In the genomic region with DNA sequence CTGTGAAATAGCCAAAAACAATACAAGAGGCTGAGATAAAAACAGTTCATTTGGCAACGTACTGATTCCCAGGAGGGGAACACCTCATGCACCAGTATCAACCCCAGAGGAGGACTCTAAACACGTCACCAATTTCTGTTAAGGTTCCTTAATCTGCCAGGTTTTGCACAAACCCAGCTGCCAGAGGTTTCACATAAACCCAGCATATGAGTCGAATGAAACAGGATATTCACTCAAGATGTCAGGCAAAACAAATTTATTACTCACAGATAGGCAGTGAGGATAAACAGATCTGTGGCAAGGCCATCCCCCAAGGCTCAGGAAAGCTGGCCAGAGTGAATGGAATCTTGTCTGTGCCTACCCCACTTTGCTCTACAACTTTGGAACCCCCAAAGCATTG, we compare ENCODE assay signal across 19 cellular contexts.
DNase-seq lines count a peak whose midpoint lies in the region; ATAC-seq and TF ChIP-seq lines count a peak whose summit lies in the region.
"Had no signal": no experiment of that assay in that cellular context is flagged by ENCODE, and none has a peak within 500 bp of the region (broad histone marks: within the 10 kb centered on the region; RNA-seq: fewer than 3 reads in every experiment).

No MANE protein-coding gene starts in this region.

- no peak overlapping the region for H3K9ac ChIP-seq in SK-N-SH

- H3K4me1 ChIP-seq in right cardiac atrium (ENCODE audit: control insufficient read depth, insufficient read depth, low read length) (no peaks in the 10 kb centered on the region), SK-N-SH (ENCODE audit: control insufficient read depth in 1 of 2, insufficient read depth in 2 of 2, low read depth in 1 of 2, low read length in 1 of 2) (peaks cover 0 to 30% of the 10 kb centered on the region in 2 experiments; a peak in 2 of 4 replicates), testis (no peaks in the 10 kb centered on the region)
- H3K4me1 ChIP-seq: gastrocnemius medialis had no signal

- H3K9me2 ChIP-seq in SK-N-SH = no peaks in the 10 kb centered on the region

- no peak; the same call in 1 of the 2 replicates for TF ChIP-seq RAD21 in SK-N-SH (IDR thresholded peaks at IDR 0.05; ENCODE audit: low read length)

- H3K4me3 ChIP-seq in right cardiac atrium (ENCODE audit: low read length) (no peak overlapping the region), SK-N-SH (ENCODE audit: low read depth in 2 of 2, low read length in 1 of 2) (no peak overlapping the region), fibroblast of the aortic adventitia (ENCODE audit: low read depth, low read length) (no peak overlapping the region), testis (no peak overlapping the region)
- H3K4me3 ChIP-seq: gastrocnemius medialis had no signal

- H3K79me2 ChIP-seq in SK-N-SH (ENCODE audit: insufficient read depth) = no peaks in the 10 kb centered on the region

- peak overlapping the region; percentile 38; the same call in 1 of the 2 replicates for H2AFZ ChIP-seq in SK-N-SH (ENCODE audit: low read depth)

- TF ChIP-seq POLR2A in testis (IDR thresholded peaks at IDR 0.05) = no peak

- no peak overlapping the region for H3K4me3 Mint-ChIP-seq in Calu3 (ENCODE audit: low read depth, unreplicated experiment)
- H3K4me3 Mint-ChIP-seq: activated CD4-positive, alpha-beta memory T cell treated with anti-CD3 and anti-CD28 coated beads, Interleukin-2, amount 10 ng/mL, durations not matched to agents 7 days and 5 days; activated naive CD8-positive, alpha-beta T cell treated with anti-CD3 and anti-CD28 coated beads, Interleukin-2, amount 10 ng/mL, durations not matched to agents 7 days and 5 days; CD8-positive, alpha-beta T cell; naive thymus-derived CD4-positive, alpha-beta T cell had no signal

- H3K27me3 ChIP-seq in right cardiac atrium (ENCODE audit: control insufficient read depth, insufficient read depth) (no peaks in the 10 kb centered on the region), SK-N-SH (ENCODE audit: insufficient read depth) (no peaks in the 10 kb centered on the region), testis (no peaks in the 10 kb centered on the region)
- H3K27me3 ChIP-seq: gastrocnemius medialis had no signal

- TF ChIP-seq EP300 in SK-N-SH (IDR thresholded peaks at IDR 0.05; ENCODE audit: borderline replicate concordance in 1 of 2, low read depth in 1 of 2, low read length in 1 of 2) = peak in 1 of 2 experiments; percentile 95; a peak in 2 of 4 replicates

- H4K20me1 ChIP-seq in SK-N-SH (ENCODE audit: insufficient read depth) = no peaks in the 10 kb centered on the region

- no peaks in the 10 kb centered on the region for H3K27me3 Mint-ChIP-seq in Calu3 (ENCODE audit: unreplicated experiment)
- H3K27me3 Mint-ChIP-seq: activated CD4-positive, alpha-beta memory T cell treated with anti-CD3 and anti-CD28 coated beads, Interleukin-2, amount 10 ng/mL, durations not matched to agents 7 days and 5 days; activated naive CD8-positive, alpha-beta T cell treated with anti-CD3 and anti-CD28 coated beads, Interleukin-2, amount 10 ng/mL, durations not matched to agents 7 days and 5 days; naive thymus-derived CD4-positive, alpha-beta T cell had no signal

- WGBS in right cardiac atrium = 27% methylated on average over 3 of the region's 3 CpGs
- WGBS in SK-N-SH (ENCODE audit: low lambda C conversion rate) = 2% methylated on average over 3 of the region's 3 CpGs
- WGBS in testis, 2 donors = 10 to 12% methylated on average over 2 to 3 of the region's 3 CpGs

- no peak overlapping the region for H3K27ac Mint-ChIP-seq in Calu3 (ENCODE audit: unreplicated experiment)
- H3K27ac Mint-ChIP-seq: activated CD4-positive, alpha-beta memory T cell treated with anti-CD3 and anti-CD28 coated beads, Interleukin-2, amount 10 ng/mL, durations not matched to agents 7 days and 5 days; activated naive CD8-positive, alpha-beta T cell treated with anti-CD3 and anti-CD28 coated beads, Interleukin-2, amount 10 ng/mL, durations not matched to agents 7 days and 5 days; CD8-positive, alpha-beta T cell; naive thymus-derived CD4-positive, alpha-beta T cell had no signal

- POLR2A ChIA-PET in SK-N-SH (lab: Yijun Ruan, JAX) = interaction anchor here (1.7 kb wide), 1 partner anchor 11 kb away, joined by 6 read pairs; no protein-coding TSS in a partner anchor

- H3K4me1 Mint-ChIP-seq in Calu3 (ENCODE audit: low read depth, unreplicated experiment) = no peaks in the 10 kb centered on the region
- H3K4me1 Mint-ChIP-seq: activated CD4-positive, alpha-beta memory T cell treated with anti-CD3 and anti-CD28 coated beads, Interleukin-2, amount 10 ng/mL, durations not matched to agents 7 days and 5 days; activated naive CD8-positive, alpha-beta T cell treated with anti-CD3 and anti-CD28 coated beads, Interleukin-2, amount 10 ng/mL, durations not matched to agents 7 days and 5 days; naive thymus-derived CD4-positive, alpha-beta T cell had no signal

- intact Hi-C loops in right cardiac atrium (cut with DNase I) = no loop called here
- intact Hi-C loops in cardiac septum (cut with DNase I) = no loop called here
- intact Hi-C loops in testis (cut with DNase I; ENCODE audit: low total_unique reads) = no loop called here
- intact Hi-C loops in Calu3 (cut with micrococcal nuclease; ENCODE audit: unreplicated experiment) = no loop called here

- CTCF ChIA-PET in SK-N-SH (lab: Yijun Ruan, JAX) = interaction anchor here (0.7 to 1.8 kb wide), 4 partner anchors 11 to 203 kb away, joined by 3 to 9 read pairs (median 4); no protein-coding TSS in a partner anchor
- CTCF ChIA-PET in Calu3 (lab: Charles Lee) = no interaction called here

- peaks cover 2% of the 10 kb centered on the region for H3K9me3 Mint-ChIP-seq in Calu3 (ENCODE audit: low read depth, unreplicated experiment)
- H3K9me3 Mint-ChIP-seq: activated naive CD8-positive, alpha-beta T cell treated with anti-CD3 and anti-CD28 coated beads, Interleukin-2, amount 10 ng/mL, durations not matched to agents 7 days and 5 days; CD8-positive, alpha-beta T cell had no signal

- H3K9me3 ChIP-seq in right cardiac atrium (ENCODE audit: control insufficient read depth, low read length) = no peaks in the 10 kb centered on the region
- H3K9me3 ChIP-seq in SK-N-SH = no peaks in the 10 kb centered on the region
- H3K9me3 ChIP-seq in testis = no peaks in the 10 kb centered on the region
- H3K9me3 ChIP-seq: gastrocnemius medialis had no signal

- H3K27ac ChIP-seq in right cardiac atrium (ENCODE audit: low read length) (no peak overlapping the region), SK-N-SH (ENCODE audit: low read depth in 2 of 2, low read length in 1 of 2) (peak overlapping the region in 1 of 2 experiments; percentile 82; a peak in 2 of 4 replicates), testis (peak overlapping the region in 1 of 2 donors; percentile 46)
- H3K27ac ChIP-seq: gastrocnemius medialis, WERI-Rb-1 had no signal

- DNase-seq in right cardiac atrium (peak in 2 of 3 donors; percentile 7 to 20), cardiac septum (ENCODE audit: low spot score) (no peak), SK-N-SH (peak; percentile 34), fibroblast of the aortic adventitia (ENCODE audit: low read depth) (peak; percentile 77), testis (peak; percentile 17), Calu3 (no peak)
- DNase-seq in activated naive CD4-positive, alpha-beta T cell treated with Interleukin-2 at 50 U/mL for 16 hours = no peak
- DNase-seq: activated CD4-positive, alpha-beta memory T cell treated with anti-CD3 and anti-CD28 coated beads, Interleukin-2, amount 10 ng/mL, durations not matched to agents 7 days and 5 days; activated naive CD8-positive, alpha-beta T cell treated with anti-CD3 and anti-CD28 coated beads, Interleukin-2, amount 10 ng/mL, durations not matched to agents 7 days and 5 days; activated T-cell treated with anti-CD3 and anti-CD28 coated beads, Interleukin-2, amount 50 U/mL, for 48 hours; CD8-positive, alpha-beta T cell; gastrocnemius medialis; naive thymus-derived CD4-positive, alpha-beta T cell; NCI-H146; NCI-H526; stimulated activated CD4-positive, alpha-beta T cell treated with anti-CD3 and anti-CD28 coated beads, Interleukin-1b, Interleukin-23, amount 100 ng/mL, for 48 hours; substantia nigra; WERI-Rb-1 had no signal

- ATAC-seq in right cardiac atrium (peak; percentile 40 to 78), GM19397 (IDR thresholded peaks at IDR 0.05; ENCODE audit: unreplicated experiment) (no peak)
- ATAC-seq: CD8-positive, alpha-beta T cell; gastrocnemius medialis; naive thymus-derived CD4-positive, alpha-beta T cell had no signal

- no TSS peak for BruUV-seq in Calu3 (replicated peaks; lab: Mats Ljungman, UMichigan)

- no peaks in the 10 kb centered on the region for H3K36me3 ChIP-seq in SK-N-SH (replicated peaks in 1 of 2; ENCODE audit: control insufficient read depth in 1 of 2, insufficient read depth in 2 of 2, low read length in 1 of 2)
- no peaks in the 10 kb centered on the region for H3K36me3 ChIP-seq in testis (ENCODE audit: low read depth, missing control alignments)
- H3K36me3 ChIP-seq: gastrocnemius medialis, WERI-Rb-1 had no signal

- H3F3A ChIP-seq in SK-N-SH (replicated peaks; ENCODE audit: insufficient read depth) = no peaks in the 10 kb centered on the region

- no peaks in the 10 kb centered on the region for H3K36me3 Mint-ChIP-seq in Calu3 (ENCODE audit: insufficient read depth, unreplicated experiment)
- H3K36me3 Mint-ChIP-seq: activated naive CD8-positive, alpha-beta T cell treated with anti-CD3 and anti-CD28 coated beads, Interleukin-2, amount 10 ng/mL, durations not matched to agents 7 days and 5 days; CD8-positive, alpha-beta T cell; naive thymus-derived CD4-positive, alpha-beta T cell had no signal

- TF ChIP-seq CTCF in SK-N-SH (IDR thresholded peaks at IDR 0.05) (no peak), fibroblast of the aortic adventitia (IDR thresholded peaks at IDR 0.05; ENCODE audit: insufficient read depth, low read length) (no peak), testis (IDR thresholded peaks at IDR 0.05) (no peak), Calu3 (IDR thresholded peaks at IDR 0.05; ENCODE audit: unreplicated experiment) (no peak)

- peak overlapping the region; percentile 40 for H3K4me2 ChIP-seq in SK-N-SH

TF ChIP-seq in SK-N-SH, 30 proteins besides CTCF, POLR2A, EP300 and RAD21 (continues in another document):
- TF ChIP-seq TCF12 (IDR thresholded peaks at IDR 0.05) (peak; percentile 62; the same call in 1 of the 2 replicates), GABPA (IDR thresholded peaks at IDR 0.05; ENCODE audit: low read depth) (no peak), GATA2 (CRISPR knock-in tag; IDR thresholded peaks at IDR 0.05) (peak; percentile 83), FOXJ3 (CRISPR knock-in tag; IDR thresholded peaks at IDR 0.05) (peak; percentile 84), POLR2AphosphoS5 (IDR thresholded peaks at IDR 0.05; ENCODE audit: low read depth, low read length) (0 out of 2 replicates have a peak, but pooled peaks have one; percentile 40)
- TF ChIP-seq, protein P1, sequence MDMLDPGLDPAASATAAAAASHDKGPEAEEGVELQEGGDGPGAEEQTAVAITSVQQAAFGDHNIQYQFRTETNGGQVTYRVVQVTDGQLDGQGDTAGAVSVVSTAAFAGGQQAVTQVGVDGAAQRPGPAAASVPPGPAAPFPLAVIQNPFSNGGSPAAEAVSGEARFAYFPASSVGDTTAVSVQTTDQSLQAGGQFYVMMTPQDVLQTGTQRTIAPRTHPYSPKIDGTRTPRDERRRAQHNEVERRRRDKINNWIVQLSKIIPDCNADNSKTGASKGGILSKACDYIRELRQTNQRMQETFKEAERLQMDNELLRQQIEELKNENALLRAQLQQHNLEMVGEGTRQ (IDR thresholded peaks at IDR 0.05; ENCODE audit: borderline replicate concordance, low read depth, low read length) = no peak

Comparison
In these comparisons a context has a peak if more than half of its experiments do, and no peak if none do; other contexts are left out.
1. DNase-seq: peak in right cardiac atrium (2 of 3), SK-N-SH (single experiment), fibroblast of the aortic adventitia (single experiment) and testis (single experiment); none in cardiac septum (single experiment), Calu3 (single experiment) and activated naive CD4-positive, alpha-beta T cell treated with Interleukin-2 at 50 U/mL for 16 hours (single experiment).